Comparison of ENCODE assay signal across 32 cellular contexts in the genomic region with DNA sequence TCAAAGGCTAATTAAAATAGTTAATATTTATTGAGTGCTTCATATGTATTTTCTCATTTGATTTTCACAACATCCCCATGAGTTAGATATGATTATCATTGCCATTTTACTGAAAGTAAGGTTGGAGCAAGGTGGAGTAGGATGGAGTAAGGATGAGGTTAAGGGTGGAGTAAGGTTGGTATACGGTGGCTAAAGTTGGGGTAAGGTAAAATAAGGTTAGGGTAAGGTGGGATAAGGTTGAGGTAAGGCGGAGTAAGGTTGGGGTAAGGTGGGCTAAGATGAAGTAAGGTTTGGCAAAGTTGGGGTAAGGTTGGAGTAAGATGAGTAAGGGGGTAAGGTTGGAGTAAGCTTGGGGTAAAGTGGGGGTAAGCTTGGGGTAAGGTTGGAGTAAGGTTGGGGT. TPM values are rescaled to one million over a fixed set of nuclear protein-coding genes. Genes with fewer than 3 reads are reported as not detected.
"Had no signal": no experiment of that assay in that cellular context is flagged by ENCODE, and none has a peak within 500 bp of the region (broad histone marks: within the 10 kb centered on the region; RNA-seq: fewer than 3 reads in every experiment).

No MANE protein-coding gene starts in this region.

- H3K27me3 ChIP-seq: neural progenitor cell, ovary, right lobe of liver, testis, upper lobe of right lung, vagina had no signal

- FAIRE-seq: small intestine had no signal

- H3K4me1 Mint-ChIP-seq: stimulated activated memory B cell treated with anti-CD40 and anti-IgM and Interleukin-4, amounts not matched to agents 10 μg/mL and 1 μg/mL and 100 μg/mL, for 72 hours had no signal

- H3K4me1 ChIP-seq: neural progenitor cell, parathyroid adenoma, psoas muscle, right lobe of liver, sigmoid colon, stomach, testis, tibial artery had no signal

- H3K4me3 ChIP-seq: neural progenitor cell, ovary, psoas muscle, right lobe of liver, sigmoid colon, spleen, stomach, suprapubic skin, testis, tibial artery, upper lobe of right lung, vagina had no signal

- H3K9me3 Mint-ChIP-seq: naive thymus-derived CD4-positive, alpha-beta T cell; natural killer cell; neural progenitor cell; stimulated activated memory B cell treated with anti-CD40 and anti-IgM and Interleukin-4, amounts not matched to agents 10 μg/mL and 1 μg/mL and 100 μg/mL, for 72 hours; type B pancreatic cell had no signal

- H3K4me3 Mint-ChIP-seq: naive thymus-derived CD4-positive, alpha-beta T cell; natural killer cell; nephron; neural progenitor cell; stimulated activated memory B cell treated with anti-CD40 and anti-IgM and Interleukin-4, amounts not matched to agents 10 μg/mL and 1 μg/mL and 100 μg/mL, for 72 hours; type B pancreatic cell had no signal

- H3K9ac ChIP-seq: neural progenitor cell, parathyroid adenoma had no signal

- H3K4me2 ChIP-seq: neural progenitor cell had no signal

- H3K79me2 ChIP-seq: parathyroid adenoma had no signal

- ATAC-seq: naive thymus-derived CD4-positive, alpha-beta T cell; natural killer cell; psoas muscle; right cardiac atrium; right lobe of liver; stimulated activated memory B cell treated with anti-CD40 and anti-IgM and Interleukin-4, amounts not matched to agents 10 μg/mL and 1 μg/mL and 100 μg/mL, for 72 hours; stimulated activated naive CD8-positive, alpha-beta T cell treated with anti-CD3 and anti-CD28 coated beads, Interleukin-15, Interleukin-2, amounts not matched to agents 100 U/mL and 50 U/mL, for 24 hours; upper lobe of right lung had no signal

- H2AFZ ChIP-seq: neural progenitor cell, parathyroid adenoma had no signal

- H3K36me3 ChIP-seq: neural progenitor cell, ovary, right lobe of liver, sigmoid colon, spleen, stomach, suprapubic skin, tibial artery, upper lobe of right lung, vagina had no signal

- DNase-seq: naive thymus-derived CD4-positive, alpha-beta T cell; natural killer cell; occipital lobe; ovary; posterior cingulate gyrus; psoas muscle; right cardiac atrium; right lobe of liver; sigmoid colon; small intestine; spleen; stimulated activated CD4-positive, alpha-beta T cell treated with anti-CD3 and anti-CD28 coated beads, Interleukin-12 subunit alpha, Interleukin-12 subunit beta, amount 100 ng/mL, for 4 hours; stimulated activated CD4-positive, alpha-beta T cell treated with anti-CD3 and anti-CD28 coated beads, Interleukin-1b, Interleukin-23, amount 100 ng/mL, for 48 hours; stimulated activated CD4-positive, alpha-beta T cell treated with anti-CD3 and anti-CD28 coated beads, Interleukin-4, amount 100 ng/mL, for 1 hour; stimulated activated CD4-positive, alpha-beta T cell treated with anti-CD3 and anti-CD28 coated beads, Interleukin-4, amount 100 ng/mL, for 4 hours; stimulated activated CD8-positive, alpha-beta memory T cell treated with anti-CD3 and anti-CD28 coated beads, Interleukin-4, amount 100 ng/mL, for 48 hours; stimulated activated naive CD4-positive, alpha-beta T cell; stimulated activated naive CD8-positive, alpha-beta T cell treated with anti-CD3 and anti-CD28 coated beads, Interleukin-15, Interleukin-2, amounts not matched to agents 100 U/mL and 50 U/mL, for 24 hours; stomach; substantia nigra; testis; tibial artery; upper lobe of right lung had no signal

- H3K9me3 ChIP-seq: ovary, psoas muscle, right lobe of liver, sigmoid colon, spleen, stomach, suprapubic skin, testis, tibial artery, upper lobe of right lung, vagina had no signal

- H3K27me3 Mint-ChIP-seq: naive thymus-derived CD4-positive, alpha-beta T cell had no signal

- H3K27ac ChIP-seq: neural progenitor cell, ovary, parathyroid adenoma, right lobe of liver, sigmoid colon, spleen, stomach, suprapubic skin, testis, tibial artery, upper lobe of right lung, vagina had no signal

- H3K27ac Mint-ChIP-seq: natural killer cell; nephron; neural progenitor cell; progenitor cell of endocrine pancreas; stimulated activated memory B cell treated with anti-CD40 and anti-IgM and Interleukin-4, amounts not matched to agents 10 μg/mL and 1 μg/mL and 100 μg/mL, for 72 hours; type B pancreatic cell had no signal

RNA-seq across cellular contexts. Expression of a gene that starts 45.8 kb away (rescaled TPM):
- total RNA-seq: osteoblast, progenitor cell of endocrine pancreas had no signal
